ENCODE assay signal across 21 cellular contexts in genomic region chr20:61657719-61658377, GRCh38.
"Had no signal": no experiment of that assay in that cellular context is flagged by ENCODE, and none has a peak within 500 bp of the region (broad histone marks: within the 10 kb centered on the region; RNA-seq: fewer than 3 reads in every experiment).

No MANE protein-coding gene starts in this region.

- H3K9me3 Mint-ChIP-seq: activated CD4-positive, alpha-beta memory T cell treated with anti-CD3 and anti-CD28 coated beads for 36 hours; activated CD4-positive, alpha-beta T cell treated with anti-CD3 and anti-CD28 coated beads, Interleukin-2, amount 10 ng/mL, durations not matched to agents 7 days and 5 days; activated naive CD4-positive, alpha-beta T cell treated with anti-CD3 and anti-CD28 coated beads, Interleukin-2, amount 10 ng/mL, durations not matched to agents 7 days and 5 days; activated naive CD8-positive, alpha-beta T cell treated with anti-CD3 and anti-CD28 coated beads for 36 hours; activated T-cell treated with anti-CD3 and anti-CD28 coated beads, Interleukin-2, amount 50 U/mL, for 4 hours had no signal

- H3K36me3 Mint-ChIP-seq: activated CD4-positive, alpha-beta memory T cell treated with anti-CD3 and anti-CD28 coated beads for 36 hours; activated naive CD4-positive, alpha-beta T cell treated with anti-CD3 and anti-CD28 coated beads, Interleukin-2, amount 10 ng/mL, durations not matched to agents 7 days and 5 days; activated naive CD8-positive, alpha-beta T cell treated with anti-CD3 and anti-CD28 coated beads for 36 hours had no signal

- H3K4me3 Mint-ChIP-seq: activated CD4-positive, alpha-beta memory T cell treated with anti-CD3 and anti-CD28 coated beads for 36 hours; activated CD4-positive, alpha-beta T cell treated with anti-CD3 and anti-CD28 coated beads, Interleukin-2, amount 10 ng/mL, durations not matched to agents 7 days and 5 days; activated naive CD4-positive, alpha-beta T cell treated with anti-CD3 and anti-CD28 coated beads, Interleukin-2, amount 10 ng/mL, durations not matched to agents 7 days and 5 days; activated naive CD8-positive, alpha-beta T cell treated with anti-CD3 and anti-CD28 coated beads for 36 hours; activated T-cell treated with anti-CD3 and anti-CD28 coated beads, Interleukin-2, amount 50 U/mL, for 4 hours had no signal

- ATAC-seq: activated T-cell treated with anti-CD3 and anti-CD28 coated beads, Interleukin-2, amount 50 U/mL, for 4 hours had no signal

- DNase-seq: activated CD4-positive, alpha-beta memory T cell treated with anti-CD3 and anti-CD28 coated beads for 36 hours; activated CD4-positive, alpha-beta T cell treated with anti-CD3 and anti-CD28 coated beads, Interleukin-2, amount 10 ng/mL, durations not matched to agents 7 days and 5 days; activated CD4-positive, CD25-positive, alpha-beta regulatory T cell; activated CD8-positive, alpha-beta memory T cell treated with anti-CD3 and anti-CD28 coated beads for 24 hours; activated gamma-delta T cell treated with Interleukin-2 at 50 U/mL for 16 hours; activated naive CD4-positive, alpha-beta T cell treated with anti-CD3 and anti-CD28 coated beads, Interleukin-2, amount 10 ng/mL, durations not matched to agents 7 days and 5 days; activated naive CD8-positive, alpha-beta T cell treated with anti-CD3 and anti-CD28 coated beads for 36 hours; activated T-cell treated with anti-CD3 and anti-CD28 coated beads, Interleukin-2, amount 50 U/mL, for 4 hours; NCI-H1092; NCI-H1417 treated with DMSO at 0.1 percent for 48 hours; NCI-H1694; NCI-H2029; NCI-H2107; NCI-H2171 treated with DMSO at 0.1 percent for 48 hours; NCI-H345; NCI-H510A; NCI-H69; NK-92 treated with Interleukin-12 subunit alpha and Interleukin-12 subunit beta, amount 100 ng/mL, for 24 hours; Peyer's patch; SHP77; T-helper 1 cell had no signal

- H3K4me1 Mint-ChIP-seq: activated CD4-positive, alpha-beta T cell treated with anti-CD3 and anti-CD28 coated beads, Interleukin-2, amount 10 ng/mL, durations not matched to agents 7 days and 5 days; activated naive CD4-positive, alpha-beta T cell treated with anti-CD3 and anti-CD28 coated beads, Interleukin-2, amount 10 ng/mL, durations not matched to agents 7 days and 5 days; activated naive CD8-positive, alpha-beta T cell treated with anti-CD3 and anti-CD28 coated beads for 36 hours had no signal

- H3K27me3 Mint-ChIP-seq: activated CD4-positive, alpha-beta memory T cell treated with anti-CD3 and anti-CD28 coated beads for 36 hours; activated CD4-positive, alpha-beta T cell treated with anti-CD3 and anti-CD28 coated beads, Interleukin-2, amount 10 ng/mL, durations not matched to agents 7 days and 5 days; activated naive CD4-positive, alpha-beta T cell treated with anti-CD3 and anti-CD28 coated beads, Interleukin-2, amount 10 ng/mL, durations not matched to agents 7 days and 5 days; activated naive CD8-positive, alpha-beta T cell treated with anti-CD3 and anti-CD28 coated beads for 36 hours had no signal

- H3K27ac Mint-ChIP-seq: activated CD4-positive, alpha-beta memory T cell treated with anti-CD3 and anti-CD28 coated beads for 36 hours; activated CD4-positive, alpha-beta T cell treated with anti-CD3 and anti-CD28 coated beads, Interleukin-2, amount 10 ng/mL, durations not matched to agents 7 days and 5 days; activated naive CD4-positive, alpha-beta T cell treated with anti-CD3 and anti-CD28 coated beads, Interleukin-2, amount 10 ng/mL, durations not matched to agents 7 days and 5 days; activated naive CD8-positive, alpha-beta T cell treated with anti-CD3 and anti-CD28 coated beads for 36 hours had no signal
